ENCODE assay signal across 8 cellular contexts in genomic region chr19:36488118-36488815, GRCh38. TPM values are rescaled to one million over a fixed set of nuclear protein-coding genes. Genes with fewer than 3 reads are reported as not detected.
A peak's percentile ranks its signal among the peaks of the same experiment; 100 is the strongest.
DNase-seq lines count a peak whose midpoint lies in the region; ATAC-seq and TF ChIP-seq lines count a peak whose summit lies in the region.

No MANE protein-coding gene starts in this region.

- peak overlapping the region; percentile 91 for H3K4me2 ChIP-seq in BLaER1

- H3K9me3 ChIP-seq in BLaER1, result peaks cover 42% of the 10 kb centered on the region
- peaks cover 17% of the 10 kb centered on the region for H3K9me3 ChIP-seq in mucosa of descending colon

- H3K4me3 Mint-ChIP-seq in nephron progenitor cell, result peak overlapping the region; percentile 99

- peaks cover 95% of the 10 kb centered on the region for H3K9me3 Mint-ChIP-seq in nephron progenitor cell

- H3K4me3 ChIP-seq in BLaER1, result peak overlapping the region; percentile 80
- H3K4me3 ChIP-seq in LNCaP clone FGC (ENCODE audit: low read depth, low read length), result peak overlapping the region; percentile 83
- no peak overlapping the region for H3K4me3 ChIP-seq in mucosa of descending colon

- intact Hi-C loops in mucosa of descending colon (cut with DNase I, micrococcal nuclease), result no loop called here

- peaks cover 8% of the 10 kb centered on the region for H3K27me3 Mint-ChIP-seq in nephron progenitor cell (ENCODE audit: low read depth, poor library complexity)

- no peak for TF ChIP-seq CTCF in LNCaP clone FGC (IDR thresholded peaks at IDR 0.05; ENCODE audit: control insufficient read depth, extremely low read depth, insufficient read depth)
- no peak for TF ChIP-seq CTCF in nephron progenitor cell (IDR thresholded peaks at IDR 0.05)
- no peak for TF ChIP-seq CTCF in mucosa of descending colon (IDR thresholded peaks at IDR 0.05)

- H3K9ac ChIP-seq in BLaER1, result peak overlapping the region; percentile 96

- ATAC-seq in HG03520 (IDR thresholded peaks at IDR 0.05; ENCODE audit: unreplicated experiment) (no peak), mucosa of descending colon (no peak)

- H3K36me3 ChIP-seq in BLaER1, result peaks cover 43% of the 10 kb centered on the region
- no peaks in the 10 kb centered on the region for H3K36me3 ChIP-seq in mucosa of descending colon (ENCODE audit: low read depth)

- H3K27me3 ChIP-seq in BLaER1, result no peaks in the 10 kb centered on the region

- peaks cover 4% of the 10 kb centered on the region; the same call in 1 of the 2 replicates for H4K20me1 ChIP-seq in BLaER1

- DNase-seq in LNCaP clone FGC (ENCODE audit: low read depth) (no peak), dermis blood vessel endothelial cell (peak; percentile 2), nephron progenitor cell (no peak), NCI-H446 (lab: John Stamatoyannopoulos, UW) (no peak), mucosa of descending colon (no peak)
- DNase-seq in stimulated activated CD4-positive, alpha-beta T cell treated with anti-CD3 and anti-CD28 coated beads, Interleukin-4, amount 100 ng/mL, for 24 hours, result no peak

- peaks cover 75% of the 10 kb centered on the region for H3K36me3 Mint-ChIP-seq in nephron progenitor cell (ENCODE audit: low read depth)

- H3K4me1 Mint-ChIP-seq in nephron progenitor cell, result peaks cover 19% of the 10 kb centered on the region

- H3K27ac Mint-ChIP-seq in nephron progenitor cell, result no peak overlapping the region

- H3K4me1 ChIP-seq in BLaER1 (peaks cover 52% of the 10 kb centered on the region), mucosa of descending colon (ENCODE audit: low read depth) (peaks cover 13% of the 10 kb centered on the region)

- H3K27ac ChIP-seq in BLaER1, result peak overlapping the region; percentile 98

RNA-seq across cellular contexts. Expression of gene ZNF566, which starts 1.1 kb away (rescaled TPM):
- total RNA-seq in dermis blood vessel endothelial cell (9.4 and 12.6 TPM in 2 replicates), mucosa of descending colon (10 to 100 TPM in 1 of 3 donors, 1 to 10 TPM in 2; 4.3 to 14.8 (median 9.6) TPM)

RNA-seq across cellular contexts. Expression of gene ZNF260, which starts 39.8 kb away (rescaled TPM):
- total RNA-seq in dermis blood vessel endothelial cell, result 14.3 and 18.6 TPM in 2 replicates
- 10 to 100 TPM in 1 of 3 donors, 1 to 10 TPM in 2; 6.9 to 11.0 (median 9.0) TPM for total RNA-seq in mucosa of descending colon
